ENCODE assay signal across 26 cellular contexts in genomic region chr15:62796296-62796695, GRCh38.
"Had no signal": no experiment of that assay in that cellular context is flagged by ENCODE, and none has a peak within 500 bp of the region (broad histone marks: within the 10 kb centered on the region; RNA-seq: fewer than 3 reads in every experiment).

No MANE protein-coding gene starts in this region.

- DNase-seq: glutamatergic neuron; hypothalamus; islet precursor cell; left ventricle myocardium inferior; midbrain; mucosa of descending colon; naive thymus-derived CD4-positive, alpha-beta T cell; nucleus accumbens; psoas muscle; stimulated activated CD4-positive, alpha-beta T cell treated with anti-CD3 and anti-CD28 coated beads, Interleukin-12 subunit alpha, Interleukin-12 subunit beta, amount 100 ng/mL, for 4 hours; stimulated activated CD4-positive, alpha-beta T cell treated with anti-CD3 and anti-CD28 coated beads, Interleukin-15, amount 100 ng/mL, for 24 hours; stimulated activated CD4-positive, alpha-beta T cell treated with anti-CD3 and anti-CD28 coated beads, Interleukin-2, amount 100 ng/mL, for 24 hours; stimulated activated CD4-positive, alpha-beta T cell treated with anti-CD3 and anti-CD28 coated beads, Interleukin-4, amount 100 ng/mL, for 1 hour; stimulated activated naive CD4-positive, alpha-beta T cell; upper lobe of right lung had no signal

- H3K9me3 ChIP-seq: heart left ventricle, left ventricle myocardium inferior, mucosa of descending colon, psoas muscle, right atrium auricular region, suprapubic skin, thoracic aorta, tibial nerve, upper lobe of right lung had no signal

- H2AFZ ChIP-seq: parathyroid adenoma had no signal

- ATAC-seq: heart left ventricle; mucosa of descending colon; naive thymus-derived CD4-positive, alpha-beta T cell; natural killer cell treated with Interleukin-12 subunit alpha and Interleukin-12 subunit beta and Interleukin-15 and Interleukin-18, amount 100 ng/mL, for 72 hours; psoas muscle; sciatic nerve; upper lobe of right lung had no signal

- H3K4me3 ChIP-seq: heart left ventricle, left ventricle myocardium inferior, lung, mucosa of descending colon, psoas muscle, right atrium auricular region, skin epidermis, suprapubic skin, thoracic aorta, tibial nerve, upper lobe of right lung had no signal

- H3K4me1 ChIP-seq: parathyroid adenoma, suprapubic skin, tibial nerve, upper lobe of right lung had no signal

- H3K4me3 Mint-ChIP-seq: naive thymus-derived CD4-positive, alpha-beta T cell; natural killer cell treated with Interleukin-12 subunit alpha and Interleukin-12 subunit beta and Interleukin-15 and Interleukin-18, amount 100 ng/mL, for 72 hours; stimulated activated naive CD8-positive, alpha-beta T cell treated with anti-CD3 and anti-CD28 coated beads, Interleukin-15, Interleukin-2, amounts not matched to agents 100 ng/mL and 50 ng/mL, for 24 hours had no signal

- H3K79me2 ChIP-seq: parathyroid adenoma had no signal

- H3K36me3 Mint-ChIP-seq: naive thymus-derived CD4-positive, alpha-beta T cell; natural killer cell treated with Interleukin-12 subunit alpha and Interleukin-12 subunit beta and Interleukin-15 and Interleukin-18, amount 100 ng/mL, for 72 hours had no signal

- H3K27ac Mint-ChIP-seq: naive thymus-derived CD4-positive, alpha-beta T cell; natural killer cell treated with Interleukin-12 subunit alpha and Interleukin-12 subunit beta and Interleukin-15 and Interleukin-18, amount 100 ng/mL, for 72 hours; stimulated activated naive CD8-positive, alpha-beta T cell treated with anti-CD3 and anti-CD28 coated beads, Interleukin-15, Interleukin-2, amounts not matched to agents 100 ng/mL and 50 ng/mL, for 24 hours had no signal

- H3K27me3 ChIP-seq: heart left ventricle, right atrium auricular region, suprapubic skin, tibial nerve, upper lobe of right lung had no signal

- H3K27ac ChIP-seq: heart left ventricle, left ventricle myocardium inferior, parathyroid adenoma, psoas muscle, right atrium auricular region, skin epidermis, suprapubic skin, thoracic aorta, tibial nerve, upper lobe of right lung had no signal

- H3K9me3 Mint-ChIP-seq: naive thymus-derived CD4-positive, alpha-beta T cell; natural killer cell treated with Interleukin-12 subunit alpha and Interleukin-12 subunit beta and Interleukin-15 and Interleukin-18, amount 100 ng/mL, for 72 hours; stimulated activated naive CD8-positive, alpha-beta T cell treated with anti-CD3 and anti-CD28 coated beads, Interleukin-15, Interleukin-2, amounts not matched to agents 100 ng/mL and 50 ng/mL, for 24 hours had no signal

- H3K27me3 Mint-ChIP-seq: stimulated activated naive CD8-positive, alpha-beta T cell treated with anti-CD3 and anti-CD28 coated beads, Interleukin-15, Interleukin-2, amounts not matched to agents 100 ng/mL and 50 ng/mL, for 24 hours had no signal

- H3K9ac ChIP-seq: parathyroid adenoma had no signal

- H3K36me3 ChIP-seq: upper lobe of right lung had no signal
